8 cellular contexts compared by ENCODE assay signal in the genomic region with DNA sequence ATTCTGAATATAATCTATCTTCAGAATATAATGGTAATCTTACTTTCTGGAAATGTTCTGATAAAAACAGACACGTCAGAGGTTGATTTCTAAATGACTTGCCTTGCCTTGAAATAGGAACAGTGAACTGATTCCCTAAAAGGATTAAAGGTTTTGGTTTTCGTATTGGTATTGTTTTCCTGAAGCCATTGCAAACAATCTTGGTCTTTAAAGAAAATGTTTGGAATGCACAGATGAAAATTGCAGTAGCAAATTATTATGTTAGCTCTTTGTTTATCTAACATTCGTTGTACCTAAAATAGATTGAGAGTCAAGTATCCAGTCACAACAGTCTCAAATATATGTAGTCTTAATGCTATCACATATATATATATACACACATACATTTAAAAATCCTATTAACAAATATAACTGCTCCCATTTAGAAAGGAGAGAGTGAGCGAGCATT. TPM values are rescaled to one million over a fixed set of nuclear protein-coding genes. Genes with fewer than 3 reads are reported as not detected.
DNase-seq lines count a peak whose midpoint lies in the region; ATAC-seq and TF ChIP-seq lines count a peak whose summit lies in the region.

No MANE protein-coding gene starts in this region.

- POLR2A ChIA-PET in activated CD4-positive, alpha-beta T cell treated with anti-CD3 and anti-CD28 coated beads, Interleukin-2, amount 10 ng/mL, durations not matched to agents 7 days and 5 days (lab: Charles Lee), result no interaction called here

- TF ChIP-seq CTCF in astrocyte of the cerebellum (IDR thresholded peaks at IDR 0.05; ENCODE audit: low read depth, low read length, missing control alignments), result no peak
- TF ChIP-seq CTCF in left lung (IDR thresholded peaks at IDR 0.05), result no peak
- TF ChIP-seq CTCF in thoracic aorta (IDR thresholded peaks at IDR 0.05), result no peak

- no peaks in the 10 kb centered on the region for H3K9me3 Mint-ChIP-seq in activated CD4-positive, alpha-beta T cell treated with anti-CD3 and anti-CD28 coated beads, Interleukin-2, amount 10 ng/mL, durations not matched to agents 7 days and 5 days

- peaks cover 41% of the 10 kb centered on the region for H3K4me1 Mint-ChIP-seq in activated CD4-positive, alpha-beta T cell treated with anti-CD3 and anti-CD28 coated beads, Interleukin-2, amount 10 ng/mL, durations not matched to agents 7 days and 5 days

- CTCF ChIA-PET in activated CD4-positive, alpha-beta T cell treated with anti-CD3 and anti-CD28 coated beads, Interleukin-2, amount 10 ng/mL, durations not matched to agents 7 days and 5 days (lab: Charles Lee), result interaction anchor here (1.0 to 1.3 kb wide), 2 partner anchors 50 to 345 kb away, joined by 3 to 4 read pairs; no protein-coding TSS in a partner anchor

- no peaks in the 10 kb centered on the region for H3K9me3 ChIP-seq in left lung
- H3K9me3 ChIP-seq in thoracic aorta, result no peaks in the 10 kb centered on the region

- H3K4me1 ChIP-seq in left lung, result peaks cover 26 to 60% of the 10 kb centered on the region in 2 donors
- H3K4me1 ChIP-seq in thoracic aorta (ENCODE audit: control insufficient read depth in 1 of 2, low read depth in 2 of 2), result peaks cover 40 to 53% of the 10 kb centered on the region in 2 donors

- intact Hi-C loops in left lung (cut with DNase I), result no loop called here

- peak overlapping the region; percentile 92 for H3K4me3 ChIP-seq in astrocyte of the cerebellum (ENCODE audit: low read depth, low read length)
- peak overlapping the region; percentile 68 to 97 for H3K4me3 ChIP-seq in left lung
- peak overlapping the region; percentile 100 for H3K4me3 ChIP-seq in thoracic aorta

- peaks cover 45% of the 10 kb centered on the region for H3K36me3 Mint-ChIP-seq in activated CD4-positive, alpha-beta T cell treated with anti-CD3 and anti-CD28 coated beads, Interleukin-2, amount 10 ng/mL, durations not matched to agents 7 days and 5 days (ENCODE audit: low read depth)

- peaks cover 0 to 6% of the 10 kb centered on the region in 2 donors for H3K36me3 ChIP-seq in left lung
- H3K36me3 ChIP-seq in thoracic aorta, result no peaks in the 10 kb centered on the region

- no peak for DNase-seq in activated CD4-positive, alpha-beta T cell treated with anti-CD3 and anti-CD28 coated beads, Interleukin-2, amount 10 ng/mL, durations not matched to agents 7 days and 5 days
- no peak for DNase-seq in activated CD4-positive, alpha-beta T cell treated with anti-CD3 and anti-CD28 coated beads for 48 hours
- DNase-seq in astrocyte of the cerebellum (ENCODE audit: low read depth) (no peak), left lung (no peak), thoracic aorta (ENCODE audit: low spot score) (no peak), DMS114 treated with DMSO at 0.1 percent for 48 hours (lab: John Stamatoyannopoulos, UW; ENCODE audit: unreplicated experiment) (no peak)

- no peaks in the 10 kb centered on the region for H3K27me3 ChIP-seq in left lung
- no peaks in the 10 kb centered on the region for H3K27me3 ChIP-seq in thoracic aorta (replicated peaks; ENCODE audit: insufficient read depth)

- no peak for ATAC-seq in left lung
- ATAC-seq in thoracic aorta (ENCODE audit: insufficient number of reproducible peaks, low FRiP score, low read depth), result no peak
- ATAC-seq in GM19452 (IDR thresholded peaks at IDR 0.05; ENCODE audit: unreplicated experiment), result no peak
- ATAC-seq in HG02759 (IDR thresholded peaks at IDR 0.05; ENCODE audit: unreplicated experiment), result no peak

- no peak overlapping the region for H3K27ac Mint-ChIP-seq in activated CD4-positive, alpha-beta T cell treated with anti-CD3 and anti-CD28 coated beads, Interleukin-2, amount 10 ng/mL, durations not matched to agents 7 days and 5 days

- peak overlapping the region; percentile 99 to 100 for H3K27ac ChIP-seq in left lung
- H3K27ac ChIP-seq in thoracic aorta, result peak overlapping the region; percentile 99 to 100

- H3K4me3 Mint-ChIP-seq in activated CD4-positive, alpha-beta T cell treated with anti-CD3 and anti-CD28 coated beads, Interleukin-2, amount 10 ng/mL, durations not matched to agents 7 days and 5 days, result peak overlapping the region; percentile 93

- in situ Hi-C loops in astrocyte of the cerebellum (cut with HindIII; ENCODE audit: low sequenced_read_pairs), result no loop called here

- H3K27me3 Mint-ChIP-seq in activated CD4-positive, alpha-beta T cell treated with anti-CD3 and anti-CD28 coated beads, Interleukin-2, amount 10 ng/mL, durations not matched to agents 7 days and 5 days, result peaks cover 11% of the 10 kb centered on the region

RNA-seq across cellular contexts. Expression of a gene that starts 1.7 kb away (rescaled TPM):
- 100 to 1,000 TPM; 259 to 317 TPM for total RNA-seq in activated CD4-positive, alpha-beta T cell treated with anti-CD3 and anti-CD28 coated beads, Interleukin-2, amount 10 ng/mL, durations not matched to agents 7 days and 5 days
- total RNA-seq in left lung (100 to 1,000 TPM; 581 to 609 TPM), thoracic aorta (100 to 1,000 TPM; 436 to 638 TPM)
